ENCODE assay signal across 1 cellular context in genomic region chr9:131668439-131669233, GRCh38.
TF ChIP-seq lines count a peak whose summit lies in the region.

No MANE protein-coding gene starts in this region.

TF ChIP-seq in WTC11, 78 proteins besides CTCF, POLR2A, EP300 and RAD21 (continued from another document):
- TF ChIP-seq AR (CRISPR knock-in tag; IDR thresholded peaks at IDR 0.05) (no peak), E2F5 (CRISPR knock-in tag; IDR thresholded peaks at IDR 0.05) (no peak), ATF6 (CRISPR knock-in tag; IDR thresholded peaks at IDR 0.05) (no peak), NR2C2 (CRISPR knock-in tag; IDR thresholded peaks at IDR 0.05) (no peak), FOXK1 (CRISPR knock-in tag; IDR thresholded peaks at IDR 0.05) (no peak), ZNF317 (CRISPR knock-in tag; IDR thresholded peaks at IDR 0.05; ENCODE audit: borderline replicate concordance, low read depth) (no peak)
